In the genomic region with DNA sequence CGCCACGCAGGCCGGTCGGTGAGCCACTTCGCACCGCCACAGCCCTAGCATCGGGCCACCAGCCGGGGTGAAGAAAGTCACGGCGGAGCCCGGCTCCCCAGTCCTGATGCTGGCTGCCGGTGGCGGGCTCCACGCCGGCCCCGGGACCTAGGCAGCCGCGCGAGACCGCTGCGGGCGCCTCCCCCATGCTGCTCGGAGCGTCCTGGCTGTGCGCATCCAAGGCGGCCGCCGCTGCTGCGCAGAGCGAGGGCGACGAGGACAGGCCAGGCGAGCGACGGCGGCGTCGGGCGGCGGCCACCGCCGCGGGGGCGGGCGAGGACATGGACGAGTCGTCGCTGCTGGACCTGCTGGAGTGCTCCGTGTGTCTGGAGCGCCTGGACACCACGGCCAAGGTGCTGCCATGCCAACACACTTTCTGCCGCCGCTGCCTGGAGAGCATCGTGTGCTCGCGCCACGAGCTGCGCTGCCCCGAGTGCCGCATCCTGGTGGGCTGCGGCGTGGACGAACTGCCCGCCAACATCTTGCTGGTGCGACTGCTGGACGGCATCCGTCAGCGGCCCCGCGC, we compare ENCODE assay signal across 8 cellular contexts. TPM values are rescaled to one million over a fixed set of nuclear protein-coding genes. Genes with fewer than 3 reads are reported as not detected.
DNase-seq lines count a peak whose midpoint lies in the region; ATAC-seq lines count a peak whose summit lies in the region.

No MANE protein-coding gene starts in this region.

- no peaks in the 10 kb centered on the region for H3K4me1 ChIP-seq in right cardiac atrium (ENCODE audit: control insufficient read depth, insufficient read depth, low read length)

- peak overlapping the region; percentile 54; the same call in 1 of the 2 replicates for H3K4me3 ChIP-seq in GM08714 (ENCODE audit: low read length)
- H3K4me3 ChIP-seq in right cardiac atrium (ENCODE audit: low read length), result peak overlapping the region; percentile 68

- ATAC-seq in right cardiac atrium (peak; percentile 61 to 67), HG03159 (IDR thresholded peaks at IDR 0.05; ENCODE audit: unreplicated experiment) (no peak), HG03025 (IDR thresholded peaks at IDR 0.05; ENCODE audit: low FRiP score, unreplicated experiment) (no peak)

- DNase-seq in HT1080 (ENCODE audit: low read depth) (peak; percentile 21), right cardiac atrium (peak; percentile 50 to 85 (median 75)), retina (peak; percentile 84), cerebellar cortex (ENCODE audit: low spot score) (no peak)
- peak; percentile 51 for DNase-seq in activated naive CD4-positive, alpha-beta T cell treated with anti-CD3 and anti-CD28 coated beads, Interleukin-2, amount 50 U/mL, for 16 hours

- no peaks in the 10 kb centered on the region for H3K27me3 ChIP-seq in right cardiac atrium (ENCODE audit: control insufficient read depth, insufficient read depth)

- H3K9me3 ChIP-seq in right cardiac atrium (ENCODE audit: control insufficient read depth, low read length), result no peaks in the 10 kb centered on the region

- intact Hi-C loops in right cardiac atrium (cut with DNase I), result loop anchor here in 3 of 4 donors (2.0 to 5.0 kb wide), 3 partner anchors 368 to 383 kb away; no protein-coding TSS in a partner anchor

- WGBS in right cardiac atrium, result 1% methylated on average over 70 of the region's 70 CpGs

- H3K27ac ChIP-seq in right cardiac atrium (ENCODE audit: low read length), result no peak overlapping the region

RNA-seq across cellular contexts. Expression of a gene that starts 0.4 kb away (rescaled TPM):
- total RNA-seq in HT1080 (2014; rRNA removed; shearing (Covaris generic)), result 4.1 and 5.0 TPM in 2 replicates
- 3.3 and 4.3 TPM in 2 replicates for polyA plus RNA-seq in HT1080 (2015; cell fraction: cytosol; rRNA removed)
- 3.8 and 4.2 TPM in 2 replicates for polyA plus RNA-seq in HT1080 (2015; cell fraction: nucleus; rRNA removed)
- 1 to 10 TPM; 7.2 to 8.8 (median 8.1) TPM for total RNA-seq in right cardiac atrium
- 5.7 TPM for polyA plus RNA-seq in right cardiac atrium

Comparison
In these comparisons a context has a peak if more than half of its experiments do, and no peak if none do; other contexts are left out.
1. ATAC-seq: peak in right cardiac atrium (2 of 2); none in HG03159 (single experiment) and HG03025 (single experiment).